In the genomic region with DNA sequence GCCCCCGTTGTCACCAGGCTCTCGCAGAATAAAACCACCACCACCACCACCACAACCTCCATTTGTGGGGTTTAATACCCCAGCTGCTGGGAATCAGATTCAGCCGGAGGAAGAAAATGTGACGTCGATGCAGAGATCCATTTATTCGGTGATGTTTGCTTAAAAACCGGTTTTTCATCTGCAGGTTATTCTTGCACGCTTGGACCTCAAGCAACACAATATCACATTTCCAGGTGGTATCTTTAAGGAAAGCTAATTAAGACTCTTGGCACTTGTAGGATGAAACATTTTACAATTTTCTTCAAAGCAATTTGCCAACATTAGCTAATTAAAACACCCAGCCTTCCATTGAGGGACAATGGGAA, we compare ENCODE assay signal across 17 cellular contexts. TPM values are rescaled to one million over a fixed set of nuclear protein-coding genes. Genes with fewer than 3 reads are reported as not detected.
DNase-seq lines count a peak whose midpoint lies in the region; ATAC-seq and TF ChIP-seq lines count a peak whose summit lies in the region.
"Had no signal": no experiment of that assay in that cellular context is flagged by ENCODE, and none has a peak within 500 bp of the region (broad histone marks: within the 10 kb centered on the region; RNA-seq: fewer than 3 reads in every experiment).

No MANE protein-coding gene starts in this region.

- no peaks in the 10 kb centered on the region for H3K36me3 Mint-ChIP-seq in MCF 10A (ENCODE audit: insufficient read depth, unreplicated experiment)
- H3K36me3 Mint-ChIP-seq: activated naive CD8-positive, alpha-beta T cell treated with anti-CD3 and anti-CD28 coated beads, Interleukin-2, amount 10 ng/mL, durations not matched to agents 7 days and 5 days; naive thymus-derived CD4-positive, alpha-beta T cell; stimulated activated naive B cell treated with anti-CD40 and anti-IgM and Interleukin-4, amounts not matched to agents 10 μg/mL and 1 μg/mL and 100 μg/mL, for 72 hours had no signal

- no peaks in the 10 kb centered on the region for H3K4me1 ChIP-seq in breast epithelium

- H3K4me3 ChIP-seq in breast epithelium = no peak overlapping the region
- H3K4me3 ChIP-seq: ovary, sigmoid colon had no signal

- peaks cover 8% of the 10 kb centered on the region for H3K4me1 Mint-ChIP-seq in MCF 10A (ENCODE audit: insufficient read depth, unreplicated experiment)

- no peak for TF ChIP-seq POLR2A in breast epithelium (IDR thresholded peaks at IDR 0.05)

- CTCF ChIA-PET in MCF 10A (lab: Yijun Ruan, JAX) = interaction anchor here (0.6 to 1.8 kb wide), 4 partner anchors 11 to 567 kb away, joined by 3 to 7 read pairs (median 3); no protein-coding TSS in a partner anchor

- TF ChIP-seq CTCF in breast epithelium (IDR thresholded peaks at IDR 0.05) (no peak), MCF 10A (IDR thresholded peaks at IDR 0.05; ENCODE audit: unreplicated experiment) (no peak)

- BruUV-seq in MCF 10A (replicated peaks; lab: Mats Ljungman, UMichigan) = no TSS peak

- H3K27ac Mint-ChIP-seq in MCF 10A (ENCODE audit: low read depth, unreplicated experiment) = no peak overlapping the region
- H3K27ac Mint-ChIP-seq: activated CD4-positive, alpha-beta T cell treated with anti-CD3 and anti-CD28 coated beads for 36 hours; activated naive CD8-positive, alpha-beta T cell treated with anti-CD3 and anti-CD28 coated beads, Interleukin-2, amount 10 ng/mL, durations not matched to agents 7 days and 5 days; naive thymus-derived CD4-positive, alpha-beta T cell; stimulated activated naive B cell treated with anti-CD40 and anti-IgM and Interleukin-4, amounts not matched to agents 10 μg/mL and 1 μg/mL and 100 μg/mL, for 72 hours had no signal

- H3K27ac ChIP-seq in breast epithelium = peak overlapping the region; percentile 18 to 41
- H3K27ac ChIP-seq: ovary, sigmoid colon had no signal

- no peak overlapping the region for H3K4me3 Mint-ChIP-seq in MCF 10A (ENCODE audit: unreplicated experiment)
- H3K4me3 Mint-ChIP-seq: activated CD4-positive, alpha-beta T cell treated with anti-CD3 and anti-CD28 coated beads for 36 hours; activated naive CD8-positive, alpha-beta T cell treated with anti-CD3 and anti-CD28 coated beads, Interleukin-2, amount 10 ng/mL, durations not matched to agents 7 days and 5 days; naive thymus-derived CD4-positive, alpha-beta T cell; stimulated activated naive B cell treated with anti-CD40 and anti-IgM and Interleukin-4, amounts not matched to agents 10 μg/mL and 1 μg/mL and 100 μg/mL, for 72 hours had no signal

- no peaks in the 10 kb centered on the region for H3K9me3 Mint-ChIP-seq in MCF 10A (ENCODE audit: unreplicated experiment)
- H3K9me3 Mint-ChIP-seq: activated naive CD8-positive, alpha-beta T cell treated with anti-CD3 and anti-CD28 coated beads, Interleukin-2, amount 10 ng/mL, durations not matched to agents 7 days and 5 days; naive thymus-derived CD4-positive, alpha-beta T cell; stimulated activated naive B cell treated with anti-CD40 and anti-IgM and Interleukin-4, amounts not matched to agents 10 μg/mL and 1 μg/mL and 100 μg/mL, for 72 hours had no signal

- DNase-seq in breast epithelium (ENCODE audit: low spot score in 2 of 2) (no peak), MCF 10A (ENCODE audit: unreplicated experiment) (no peak), NCI-H345 (lab: John Stamatoyannopoulos, UW) (peak; percentile 83), left colon (no peak), NCI-H446 (lab: John Stamatoyannopoulos, UW) (no peak), mesenteric fat pad (ENCODE audit: low spot score) (no peak)
- DNase-seq: activated CD4-positive, alpha-beta T cell treated with anti-CD3 and anti-CD28 coated beads for 36 hours; activated naive CD8-positive, alpha-beta T cell treated with anti-CD3 and anti-CD28 coated beads, Interleukin-2, amount 10 ng/mL, durations not matched to agents 7 days and 5 days; DND-41; KBM-7; naive thymus-derived CD4-positive, alpha-beta T cell; NCI-H2227 treated with DMSO at 0.1 percent for 48 hours; ovary; sigmoid colon; stimulated activated naive B cell treated with anti-CD40 and anti-IgM and Interleukin-4, amounts not matched to agents 10 μg/mL and 1 μg/mL and 100 μg/mL, for 72 hours had no signal

- no peaks in the 10 kb centered on the region for H3K36me3 ChIP-seq in breast epithelium
- H3K36me3 ChIP-seq: ovary, sigmoid colon had no signal

- peaks cover 38% of the 10 kb centered on the region for H3K27me3 Mint-ChIP-seq in MCF 10A (ENCODE audit: insufficient read depth, unreplicated experiment)

- ATAC-seq in left colon = peak; percentile 69
- no peak for ATAC-seq in HG03432 (IDR thresholded peaks at IDR 0.05; ENCODE audit: unreplicated experiment)
- no peak for ATAC-seq in HG03025 (IDR thresholded peaks at IDR 0.05; ENCODE audit: low FRiP score, unreplicated experiment)
- ATAC-seq: naive thymus-derived CD4-positive, alpha-beta T cell had no signal

- no peaks in the 10 kb centered on the region for H3K9me3 ChIP-seq in breast epithelium
- H3K9me3 ChIP-seq: ovary, sigmoid colon had no signal

- H3K27me3 ChIP-seq in breast epithelium = no peaks in the 10 kb centered on the region
- H3K27me3 ChIP-seq: ovary had no signal

- POLR2A ChIA-PET in MCF 10A (lab: Yijun Ruan, JAX) = no interaction called here

- intact Hi-C loops in breast epithelium (cut with DNase I; ENCODE audit: low total_unique reads) (no loop called here), MCF 10A (cut with micrococcal nuclease) (no loop called here), left colon (cut with DNase I, micrococcal nuclease) (no loop called here)

RNA-seq across cellular contexts. Expression of gene SPRING1, which starts 39.8 kb away (rescaled TPM):
- 10 to 100 TPM; 13.8 to 18.4 (median 15.7) TPM for total RNA-seq in breast epithelium
- 26.2 and 37.1 TPM in 2 replicates for total RNA-seq in MCF 10A (2022)
- total RNA-seq in left colon = 10 to 100 TPM; 55.9 to 58.5 TPM
- total RNA-seq in mesenteric fat pad = 21.5 TPM

RNA-seq across cellular contexts. Expression of gene RNFT2, which starts 40.0 kb away (rescaled TPM):
- total RNA-seq in breast epithelium = 1 to 10 TPM in 2 of 3 donors, under 1 TPM in 1; under 0.01 to 1.9 (median 1.6) TPM
- 7.2 and 10.5 TPM in 2 replicates for total RNA-seq in MCF 10A (2022)
- total RNA-seq in left colon = 1 to 10 TPM; 2.3 to 2.8 TPM
- total RNA-seq in mesenteric fat pad = 2.1 TPM
